Comparison of ENCODE assay signal across 17 cellular contexts in genomic region chr10:10777723-10778122, GRCh38.
"Had no signal": no experiment of that assay in that cellular context is flagged by ENCODE, and none has a peak within 500 bp of the region (broad histone marks: within the 10 kb centered on the region; RNA-seq: fewer than 3 reads in every experiment).

No MANE protein-coding gene starts in this region.

- H3K4me1 Mint-ChIP-seq: endodermal cell had no signal

- H3K4me1 ChIP-seq: heart right ventricle, suprapubic skin, thyroid gland, upper lobe of left lung, uterus had no signal

- ATAC-seq: heart right ventricle; left lobe of liver; mucosa of descending colon; naive thymus-derived CD8-positive, alpha-beta T cell; right cardiac atrium; stimulated activated naive CD8-positive, alpha-beta T cell treated with anti-CD3 and anti-CD28 coated beads, Interleukin-15, Interleukin-2, amounts not matched to agents 100 U/mL and 50 U/mL, for 24 hours had no signal

- H3K9me3 Mint-ChIP-seq: endodermal cell; naive thymus-derived CD8-positive, alpha-beta T cell had no signal

- H3K27me3 ChIP-seq: heart right ventricle, suprapubic skin, thyroid gland, upper lobe of left lung, uterus had no signal

- DNase-seq: effector CD4-positive, alpha-beta T cell; endodermal cell; heart right ventricle; hypothalamus; mammary epithelial cell; mucosa of descending colon; naive thymus-derived CD8-positive, alpha-beta T cell; right cardiac atrium; small intestine; stimulated activated CD4-positive, alpha-beta T cell treated with anti-CD3 and anti-CD28 coated beads, Interleukin-12 subunit alpha, Interleukin-12 subunit beta, amount 100 ng/mL, for 4 hours; stimulated activated naive CD8-positive, alpha-beta T cell treated with anti-CD3 and anti-CD28 coated beads, Interleukin-15, Interleukin-2, amounts not matched to agents 100 U/mL and 50 U/mL, for 24 hours; thyroid gland; upper lobe of left lung; uterus had no signal

- H3K36me3 ChIP-seq: heart right ventricle, suprapubic skin, thyroid gland, upper lobe of left lung, uterus had no signal

- H3K4me3 ChIP-seq: coronary artery, heart right ventricle, mucosa of descending colon, suprapubic skin, thyroid gland, upper lobe of left lung, uterus had no signal

- H3K4me3 Mint-ChIP-seq: endodermal cell; naive thymus-derived CD8-positive, alpha-beta T cell had no signal

- H3K27ac ChIP-seq: coronary artery, heart right ventricle, suprapubic skin, thyroid gland, upper lobe of left lung, uterus had no signal

- H3K27ac Mint-ChIP-seq: endodermal cell had no signal

- H3K9me3 ChIP-seq: heart right ventricle, mucosa of descending colon, suprapubic skin, thyroid gland, upper lobe of left lung, uterus had no signal
